Comparison of ENCODE assay signal across 8 cellular contexts in the genomic region with DNA sequence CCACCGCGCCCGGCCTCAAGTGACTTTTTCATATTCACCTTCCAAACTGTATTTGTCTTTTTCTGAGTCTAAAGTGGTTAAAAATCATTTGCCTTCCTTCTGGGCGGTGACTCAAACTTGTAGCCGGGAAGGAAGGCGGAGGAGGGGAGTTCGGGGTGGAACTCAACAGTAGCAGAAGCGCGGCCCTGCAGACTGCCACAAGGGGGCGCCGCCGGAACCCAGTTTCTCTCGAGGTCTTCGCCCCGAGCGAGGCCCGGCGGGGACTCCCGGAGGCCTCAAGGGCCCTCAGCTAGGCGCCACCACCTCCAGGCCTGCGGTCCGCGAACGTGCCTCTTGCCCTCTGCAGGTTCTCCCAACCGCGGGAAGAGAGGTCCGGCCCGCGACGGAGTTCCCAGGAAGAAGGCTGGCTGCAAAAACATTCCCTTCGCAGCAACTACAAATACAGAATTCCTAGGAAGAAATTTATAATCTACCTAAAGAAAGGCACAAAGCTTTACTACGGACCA. TPM values are rescaled to one million over a fixed set of nuclear protein-coding genes. Genes with fewer than 3 reads are reported as not detected.
DNase-seq lines count a peak whose midpoint lies in the region; ATAC-seq and TF ChIP-seq lines count a peak whose summit lies in the region.

No MANE protein-coding gene starts in this region.

- ATAC-seq in left lobe of liver, result peak; percentile 99

- DNase-seq in DMS 273 (lab: John Stamatoyannopoulos, UW; ENCODE audit: unreplicated experiment) (peak; percentile 79), DMS 273 treated with DMSO at 0.1 percent for 48 hours (lab: John Stamatoyannopoulos, UW) (no peak), HFFc6 (peak; percentile 78), NCI-H2107 (lab: John Stamatoyannopoulos, UW) (peak; percentile 61), left lobe of liver (ENCODE audit: low spot score) (peak; percentile 82)
- DNase-seq in activated CD4-positive, CD25-positive, alpha-beta regulatory T cell treated with anti-CD3 and anti-CD28 coated beads, Interleukin-2, amount 50 U/mL, for 72 hours, result peak; percentile 93
- peak; percentile 69 for DNase-seq in central memory CD4-positive, alpha-beta T cell
- peak; percentile 95 to 98 for DNase-seq in stimulated activated CD4-positive, alpha-beta T cell treated with anti-CD3 and anti-CD28 coated beads, Interleukin-2, amount 100 ng/mL, for 48 hours

- H3K27me3 Mint-ChIP-seq in HFFc6 (ENCODE audit: insufficient read depth), result peaks cover 31% of the 10 kb centered on the region

- H3K4me3 Mint-ChIP-seq in HFFc6, result peak overlapping the region; percentile 35; the same call in 1 of the 2 replicates

- H3K9me3 Mint-ChIP-seq in HFFc6, result no peaks in the 10 kb centered on the region

- no peaks in the 10 kb centered on the region for H3K36me3 Mint-ChIP-seq in HFFc6 (ENCODE audit: low read depth)

- H3K27ac Mint-ChIP-seq in HFFc6, result no peak overlapping the region

- peaks cover 9% of the 10 kb centered on the region for H3K4me1 Mint-ChIP-seq in HFFc6 (ENCODE audit: low read depth)

- TF ChIP-seq CTCF in HFFc6 (IDR thresholded peaks at IDR 0.05), result peak; percentile 98

RNA-seq across cellular contexts. Expression of a gene that starts 16.8 kb away (rescaled TPM):
- 10 to 100 TPM; 28.1 to 53.8 (median 29.4) TPM for total RNA-seq in HFFc6 (2021; fragmentation: NEBNext Ultra II Directional; extraction: Animal tissue kit (Norgen Biotek cat#: 25700))
- total RNA-seq in left lobe of liver, result 14.2 TPM
